ENCODE assay signal across 8 cellular contexts in genomic region chr13:48400820-48401219, GRCh38. TPM values are rescaled to one million over a fixed set of nuclear protein-coding genes. Genes with fewer than 3 reads are reported as not detected.
DNase-seq lines count a peak whose midpoint lies in the region; ATAC-seq and TF ChIP-seq lines count a peak whose summit lies in the region.

No MANE protein-coding gene starts in this region.

- peak; percentile 25 for TF ChIP-seq CTCF in GM13976 (IDR thresholded peaks at IDR 0.05; ENCODE audit: borderline replicate concordance, control extremely low read depth, extremely low read depth, insufficient read depth, missing control alignments)
- TF ChIP-seq CTCF in left lung (IDR thresholded peaks at IDR 0.05), result no peak
- peak in 2 of 4 experiments; percentile 6 to 14 for TF ChIP-seq CTCF in uterus (IDR thresholded peaks at IDR 0.05)

- in situ Hi-C loops in GM13976 (cut with MboI; ENCODE audit: low sequenced_read_pairs, unreplicated experiment), result no loop called here

- H3K36me3 ChIP-seq in left lung, result no peaks in the 10 kb centered on the region
- H3K36me3 ChIP-seq in uterus, result no peaks in the 10 kb centered on the region

- no peak overlapping the region for H3K4me3 ChIP-seq in left lung
- no peak overlapping the region for H3K4me3 ChIP-seq in uterus

- peak overlapping the region; percentile 48 to 60 for H3K27ac ChIP-seq in left lung
- peak overlapping the region; percentile 74 to 94 for H3K27ac ChIP-seq in uterus

- DNase-seq in GM13976 (ENCODE audit: low spot score) (no peak), amniotic stem cell (lab: John Stamatoyannopoulos, UW) (peak; percentile 74), left lung (no peak), uterus (no peak), DMS 273 treated with DMSO at 0.1 percent for 48 hours (lab: John Stamatoyannopoulos, UW) (no peak)

- no peak for TF ChIP-seq POLR2A in uterus (IDR thresholded peaks at IDR 0.05)

- H3K27me3 ChIP-seq in left lung, result no peaks in the 10 kb centered on the region
- no peaks in the 10 kb centered on the region for H3K27me3 ChIP-seq in uterus

- intact Hi-C loops in left lung (cut with DNase I) (loop anchor here in 1 of 2 donors (10.0 kb wide), 1 partner anchor 174 kb away; no protein-coding TSS in a partner anchor), uterus (cut with DNase I; ENCODE audit: low total_unique reads) (no loop called here)

- H3K4me1 ChIP-seq in left lung, result peaks cover 33 to 55% of the 10 kb centered on the region in 2 donors
- H3K4me1 ChIP-seq in uterus, result peaks cover 10 to 19% of the 10 kb centered on the region in 2 donors

- H3K9me3 ChIP-seq in left lung (no peaks in the 10 kb centered on the region), uterus (no peaks in the 10 kb centered on the region)

- ATAC-seq in HG03460 (IDR thresholded peaks at IDR 0.05; ENCODE audit: unreplicated experiment) (peak; percentile 36), left lung (peak; percentile 86), HG02884 (IDR thresholded peaks at IDR 0.05; ENCODE audit: unreplicated experiment) (no peak), HG03025 (IDR thresholded peaks at IDR 0.05; ENCODE audit: low FRiP score, unreplicated experiment) (no peak)

RNA-seq across cellular contexts. Expression of gene LPAR6, which starts 12.1 kb away (rescaled TPM):
- 10 to 100 TPM; 20.6 to 22.9 TPM for total RNA-seq in left lung
- 10 to 100 TPM; 13.1 to 85.9 (median 38.9) TPM for total RNA-seq in uterus

Comparison
In these comparisons a context has a peak if more than half of its experiments do, and no peak if none do; other contexts are left out.
1. ATAC-seq: peak in HG03460 (single experiment) and left lung (single experiment); none in HG02884 (single experiment) and HG03025 (single experiment).